ENCODE assay signal across 9 cellular contexts in the genomic region with DNA sequence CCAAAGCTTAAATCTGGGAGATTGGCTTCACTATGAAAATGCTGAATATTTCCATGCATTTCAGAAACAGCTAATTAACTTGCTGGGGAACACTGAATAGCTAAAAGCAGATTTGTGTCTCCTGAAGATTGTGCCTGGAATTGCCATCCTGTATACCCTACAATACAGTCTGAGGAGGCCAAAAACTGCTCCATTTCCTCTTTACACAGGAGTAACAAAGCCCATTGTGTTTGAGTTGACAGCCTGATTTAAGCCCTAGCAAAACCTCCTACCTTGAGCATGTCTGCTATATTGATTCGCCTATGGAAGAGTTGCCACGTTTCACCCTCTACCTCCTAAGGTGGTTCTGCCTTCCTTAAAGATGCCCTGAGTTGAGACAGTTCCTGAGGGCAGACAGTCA. TPM values are rescaled to one million over a fixed set of nuclear protein-coding genes. Genes with fewer than 3 reads are reported as not detected.
DNase-seq lines count a peak whose midpoint lies in the region; FAIRE-seq and TF ChIP-seq lines count a peak whose summit lies in the region.
"Had no signal": no experiment of that assay in that cellular context is flagged by ENCODE, and none has a peak within 500 bp of the region (broad histone marks: within the 10 kb centered on the region; RNA-seq: fewer than 3 reads in every experiment).

No MANE protein-coding gene starts in this region.

- intact Hi-C loops in activated CD4-positive, alpha-beta T cell treated with anti-CD3 and anti-CD28 coated beads, Interleukin-2, amount 10 ng/mL, durations not matched to agents 24 days and 14 days (cut with micrococcal nuclease): loop anchor here (2.0 kb wide), 1 partner anchor 71 kb away; no protein-coding TSS in a partner anchor
- intact Hi-C loops in head of caudate nucleus (cut with DNase I): no loop called here

- H3K27me3 ChIP-seq in OCI-LY3 (ENCODE audit: low read depth, low read length) (peaks cover 4% of the 10 kb centered on the region; the same call in 1 of the 2 replicates), stomach smooth muscle (ENCODE audit: control insufficient read depth in 1 of 2, insufficient read depth in 2 of 2, low read length in 2 of 2) (no peaks in the 10 kb centered on the region)

- H3K79me2 ChIP-seq in OCI-LY3 (ENCODE audit: low read length): no peaks in the 10 kb centered on the region; the same call in 1 of the 2 replicates

- H3K9me3 ChIP-seq in OCI-LY3 (ENCODE audit: insufficient read depth, low read length) (no peaks in the 10 kb centered on the region), stomach smooth muscle (ENCODE audit: control insufficient read depth in 2 of 2, low read length in 2 of 2) (no peaks in the 10 kb centered on the region)

- no peak overlapping the region for H3K9ac ChIP-seq in OCI-LY3 (ENCODE audit: low read length)
- peak overlapping the region; percentile 73 to 85 for H3K9ac ChIP-seq in stomach smooth muscle (ENCODE audit: low read length in 2 of 2)

- no peaks in the 10 kb centered on the region for H3K9me3 Mint-ChIP-seq in activated CD4-positive, alpha-beta T cell treated with anti-CD3 and anti-CD28 coated beads, Interleukin-2, amount 10 ng/mL, durations not matched to agents 24 days and 14 days

- H3K27ac Mint-ChIP-seq in activated CD4-positive, alpha-beta T cell treated with anti-CD3 and anti-CD28 coated beads, Interleukin-2, amount 10 ng/mL, durations not matched to agents 24 days and 14 days: no peak overlapping the region

- no peaks in the 10 kb centered on the region for H4K20me1 ChIP-seq in OCI-LY3 (ENCODE audit: insufficient read depth, low read length)

- H3K4me1 Mint-ChIP-seq in activated CD4-positive, alpha-beta T cell treated with anti-CD3 and anti-CD28 coated beads, Interleukin-2, amount 10 ng/mL, durations not matched to agents 24 days and 14 days: peaks cover 26% of the 10 kb centered on the region

- no peak for DNase-seq in activated CD4-positive, alpha-beta T cell treated with anti-CD3 and anti-CD28 coated beads, Interleukin-2, amount 10 ng/mL, durations not matched to agents 24 days and 14 days
- DNase-seq in activated CD4-positive, alpha-beta T cell treated with anti-CD3 and anti-CD28 coated beads for 48 hours: no peak
- DNase-seq in fibroblast of pulmonary artery (ENCODE audit: low read depth) (no peak), NCI-H446 treated with DMSO at 0.1 percent for 48 hours (lab: John Stamatoyannopoulos, UW) (no peak), frontal cortex (ENCODE audit: low spot score in 2 of 2) (no peak), head of caudate nucleus (no peak)
- DNase-seq: activated CD8-positive, alpha-beta memory T cell treated with anti-CD3 and anti-CD28 coated beads for 24 hours had no signal

- no peak for TF ChIP-seq CTCF in OCI-LY3 (IDR thresholded peaks at IDR 0.05; ENCODE audit: low read depth, low read length)
- no peak for TF ChIP-seq CTCF in fibroblast of pulmonary artery (IDR thresholded peaks at IDR 0.05; ENCODE audit: low read length, missing control alignments)

- no peak for FAIRE-seq in frontal cortex (lab: Jason Lieb, UNC)

- H2AFZ ChIP-seq in OCI-LY3 (ENCODE audit: low read depth, low read length): no peak overlapping the region

- no peak overlapping the region for H3K27ac ChIP-seq in OCI-LY3 (ENCODE audit: low read length)
- H3K27ac ChIP-seq in stomach smooth muscle (ENCODE audit: low read length): peak overlapping the region; percentile 96

- H3K4me2 ChIP-seq in OCI-LY3 (ENCODE audit: low read length): peak overlapping the region; percentile 99

- H3K27me3 Mint-ChIP-seq in activated CD4-positive, alpha-beta T cell treated with anti-CD3 and anti-CD28 coated beads, Interleukin-2, amount 10 ng/mL, durations not matched to agents 24 days and 14 days: peaks cover 62% of the 10 kb centered on the region

- H3K4me1 ChIP-seq in OCI-LY3 (ENCODE audit: low read length) (peaks cover 21% of the 10 kb centered on the region), stomach smooth muscle (ENCODE audit: control insufficient read depth, insufficient read depth, low read length) (peaks cover 23% of the 10 kb centered on the region)

- H3K36me3 ChIP-seq in OCI-LY3 (replicated peaks; ENCODE audit: low read depth, low read length) (no peaks in the 10 kb centered on the region), stomach smooth muscle (ENCODE audit: control insufficient read depth in 2 of 2, insufficient read depth in 2 of 2, low read length in 2 of 2) (no peaks in the 10 kb centered on the region)

- H3K4me3 ChIP-seq in OCI-LY3 (ENCODE audit: low read length) (peak overlapping the region; percentile 97), fibroblast of pulmonary artery (replicated peaks; ENCODE audit: low read depth, low read length) (peak overlapping the region; percentile 81), stomach smooth muscle (ENCODE audit: low read length in 2 of 2) (peak overlapping the region; percentile 85 to 91)

- peak overlapping the region; percentile 98 for H3K4me3 Mint-ChIP-seq in activated CD4-positive, alpha-beta T cell treated with anti-CD3 and anti-CD28 coated beads, Interleukin-2, amount 10 ng/mL, durations not matched to agents 24 days and 14 days

- H3K36me3 Mint-ChIP-seq in activated CD4-positive, alpha-beta T cell treated with anti-CD3 and anti-CD28 coated beads, Interleukin-2, amount 10 ng/mL, durations not matched to agents 24 days and 14 days (ENCODE audit: low read depth): peaks cover 2% of the 10 kb centered on the region

RNA-seq across cellular contexts. Expression of gene PIK3R3, which starts 1.5 kb away (rescaled TPM):
- 2.4 and 3.2 TPM in 2 replicates for total RNA-seq in activated CD4-positive, alpha-beta T cell treated with anti-CD3 and anti-CD28 coated beads, Interleukin-2, amount 10 ng/mL, durations not matched to agents 24 days and 14 days
- total RNA-seq in frontal cortex: 33.4 TPM

RNA-seq across cellular contexts. Expression of gene TSPAN1, which starts 40.9 kb away (rescaled TPM):
- total RNA-seq in activated CD4-positive, alpha-beta T cell treated with anti-CD3 and anti-CD28 coated beads, Interleukin-2, amount 10 ng/mL, durations not matched to agents 24 days and 14 days: not detected in 2 replicates
- 0.82 TPM for total RNA-seq in frontal cortex

RNA-seq across cellular contexts. Expression of gene P3R3URF, which starts 42.3 kb away (rescaled TPM):
- total RNA-seq in activated CD4-positive, alpha-beta T cell treated with anti-CD3 and anti-CD28 coated beads, Interleukin-2, amount 10 ng/mL, durations not matched to agents 24 days and 14 days: not detected in 2 replicates
- total RNA-seq in frontal cortex: not detected
